1 cellular context compared by ENCODE assay signal in genomic region chr20:42484335-42484734, GRCh38.
TF ChIP-seq lines count a peak whose summit lies in the region.

No MANE protein-coding gene starts in this region.

TF ChIP-seq in GM23338, 12 proteins besides CTCF, POLR2A, EP300 and RAD21 (continued from another document):
- TF ChIP-seq, protein P1, sequence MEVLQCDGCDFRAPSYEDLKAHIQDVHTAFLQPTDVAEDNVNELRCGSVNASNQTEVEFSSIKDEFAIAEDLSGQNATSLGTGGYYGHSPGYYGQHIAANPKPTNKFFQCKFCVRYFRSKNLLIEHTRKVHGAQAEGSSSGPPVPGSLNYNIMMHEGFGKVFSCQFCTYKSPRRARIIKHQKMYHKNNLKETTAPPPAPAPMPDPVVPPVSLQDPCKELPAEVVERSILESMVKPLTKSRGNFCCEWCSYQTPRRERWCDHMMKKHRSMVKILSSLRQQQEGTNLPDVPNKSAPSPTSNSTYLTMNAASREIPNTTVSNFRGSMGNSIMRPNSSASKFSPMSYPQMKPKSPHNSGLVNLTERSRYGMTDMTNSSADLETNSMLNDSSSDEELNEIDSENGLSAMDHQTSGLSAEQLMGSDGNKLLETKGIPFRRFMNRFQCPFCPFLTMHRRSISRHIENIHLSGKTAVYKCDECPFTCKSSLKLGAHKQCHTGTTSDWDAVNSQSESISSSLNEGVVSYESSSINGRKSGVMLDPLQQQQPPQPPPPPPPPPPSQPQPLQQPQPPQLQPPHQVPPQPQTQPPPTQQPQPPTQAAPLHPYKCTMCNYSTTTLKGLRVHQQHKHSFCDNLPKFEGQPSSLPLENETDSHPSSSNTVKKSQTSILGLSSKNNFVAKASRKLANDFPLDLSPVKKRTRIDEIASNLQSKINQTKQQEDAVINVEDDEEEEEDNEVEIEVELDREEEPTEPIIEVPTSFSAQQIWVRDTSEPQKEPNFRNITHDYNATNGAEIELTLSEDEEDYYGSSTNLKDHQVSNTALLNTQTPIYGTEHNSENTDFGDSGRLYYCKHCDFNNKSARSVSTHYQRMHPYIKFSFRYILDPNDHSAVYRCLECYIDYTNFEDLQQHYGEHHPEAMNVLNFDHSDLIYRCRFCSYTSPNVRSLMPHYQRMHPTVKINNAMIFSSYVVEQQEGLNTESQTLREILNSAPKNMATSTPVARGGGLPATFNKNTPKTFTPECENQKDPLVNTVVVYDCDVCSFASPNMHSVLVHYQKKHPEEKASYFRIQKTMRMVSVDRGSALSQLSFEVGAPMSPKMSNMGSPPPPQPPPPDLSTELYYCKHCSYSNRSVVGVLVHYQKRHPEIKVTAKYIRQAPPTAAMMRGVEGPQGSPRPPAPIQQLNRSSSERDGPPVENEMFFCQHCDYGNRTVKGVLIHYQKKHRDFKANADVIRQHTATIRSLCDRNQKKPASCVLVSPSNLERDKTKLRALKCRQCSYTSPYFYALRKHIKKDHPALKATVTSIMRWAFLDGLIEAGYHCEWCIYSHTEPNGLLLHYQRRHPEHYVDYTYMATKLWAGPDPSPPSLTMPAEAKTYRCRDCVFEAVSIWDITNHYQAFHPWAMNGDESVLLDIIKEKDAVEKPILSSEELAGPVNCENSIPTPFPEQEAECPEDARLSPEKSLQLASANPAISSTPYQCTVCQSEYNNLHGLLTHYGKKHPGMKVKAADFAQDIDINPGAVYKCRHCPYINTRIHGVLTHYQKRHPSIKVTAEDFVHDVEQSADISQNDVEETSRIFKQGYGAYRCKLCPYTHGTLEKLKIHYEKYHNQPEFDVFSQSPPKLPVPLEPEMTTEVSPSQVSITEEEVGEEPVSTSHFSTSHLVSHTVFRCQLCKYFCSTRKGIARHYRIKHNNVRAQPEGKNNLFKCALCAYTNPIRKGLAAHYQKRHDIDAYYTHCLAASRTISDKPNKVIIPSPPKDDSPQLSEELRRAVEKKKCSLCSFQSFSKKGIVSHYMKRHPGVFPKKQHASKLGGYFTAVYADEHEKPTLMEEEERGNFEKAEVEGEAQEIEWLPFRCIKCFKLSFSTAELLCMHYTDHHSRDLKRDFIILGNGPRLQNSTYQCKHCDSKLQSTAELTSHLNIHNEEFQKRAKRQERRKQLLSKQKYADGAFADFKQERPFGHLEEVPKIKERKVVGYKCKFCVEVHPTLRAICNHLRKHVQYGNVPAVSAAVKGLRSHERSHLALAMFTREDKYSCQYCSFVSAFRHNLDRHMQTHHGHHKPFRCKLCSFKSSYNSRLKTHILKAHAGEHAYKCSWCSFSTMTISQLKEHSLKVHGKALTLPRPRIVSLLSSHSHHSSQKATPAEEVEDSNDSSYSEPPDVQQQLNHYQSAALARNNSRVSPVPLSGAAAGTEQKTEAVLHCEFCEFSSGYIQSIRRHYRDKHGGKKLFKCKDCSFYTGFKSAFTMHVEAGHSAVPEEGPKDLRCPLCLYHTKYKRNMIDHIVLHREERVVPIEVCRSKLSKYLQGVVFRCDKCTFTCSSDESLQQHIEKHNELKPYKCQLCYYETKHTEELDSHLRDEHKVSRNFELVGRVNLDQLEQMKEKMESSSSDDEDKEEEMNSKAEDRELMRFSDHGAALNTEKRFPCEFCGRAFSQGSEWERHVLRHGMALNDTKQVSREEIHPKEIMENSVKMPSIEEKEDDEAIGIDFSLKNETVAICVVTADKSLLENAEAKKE (CRISPR knock-in tag; IDR thresholded peaks at IDR 0.05) = no peak
- TF ChIP-seq, protein P2, sequence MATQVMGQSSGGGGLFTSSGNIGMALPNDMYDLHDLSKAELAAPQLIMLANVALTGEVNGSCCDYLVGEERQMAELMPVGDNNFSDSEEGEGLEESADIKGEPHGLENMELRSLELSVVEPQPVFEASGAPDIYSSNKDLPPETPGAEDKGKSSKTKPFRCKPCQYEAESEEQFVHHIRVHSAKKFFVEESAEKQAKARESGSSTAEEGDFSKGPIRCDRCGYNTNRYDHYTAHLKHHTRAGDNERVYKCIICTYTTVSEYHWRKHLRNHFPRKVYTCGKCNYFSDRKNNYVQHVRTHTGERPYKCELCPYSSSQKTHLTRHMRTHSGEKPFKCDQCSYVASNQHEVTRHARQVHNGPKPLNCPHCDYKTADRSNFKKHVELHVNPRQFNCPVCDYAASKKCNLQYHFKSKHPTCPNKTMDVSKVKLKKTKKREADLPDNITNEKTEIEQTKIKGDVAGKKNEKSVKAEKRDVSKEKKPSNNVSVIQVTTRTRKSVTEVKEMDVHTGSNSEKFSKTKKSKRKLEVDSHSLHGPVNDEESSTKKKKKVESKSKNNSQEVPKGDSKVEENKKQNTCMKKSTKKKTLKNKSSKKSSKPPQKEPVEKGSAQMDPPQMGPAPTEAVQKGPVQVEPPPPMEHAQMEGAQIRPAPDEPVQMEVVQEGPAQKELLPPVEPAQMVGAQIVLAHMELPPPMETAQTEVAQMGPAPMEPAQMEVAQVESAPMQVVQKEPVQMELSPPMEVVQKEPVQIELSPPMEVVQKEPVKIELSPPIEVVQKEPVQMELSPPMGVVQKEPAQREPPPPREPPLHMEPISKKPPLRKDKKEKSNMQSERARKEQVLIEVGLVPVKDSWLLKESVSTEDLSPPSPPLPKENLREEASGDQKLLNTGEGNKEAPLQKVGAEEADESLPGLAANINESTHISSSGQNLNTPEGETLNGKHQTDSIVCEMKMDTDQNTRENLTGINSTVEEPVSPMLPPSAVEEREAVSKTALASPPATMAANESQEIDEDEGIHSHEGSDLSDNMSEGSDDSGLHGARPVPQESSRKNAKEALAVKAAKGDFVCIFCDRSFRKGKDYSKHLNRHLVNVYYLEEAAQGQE (IDR thresholded peaks at IDR 0.05; ENCODE audit: unreplicated experiment) = no peak
- no peak for TF ChIP-seq EZH2 (IDR thresholded peaks at IDR 0.05; ENCODE audit: low read depth, unreplicated experiment)
- no peak for TF ChIP-seq STAT1 (IDR thresholded peaks at IDR 0.05; ENCODE audit: unreplicated experiment)
